Comparison of ENCODE assay signal across 28 cellular contexts in the genomic region with DNA sequence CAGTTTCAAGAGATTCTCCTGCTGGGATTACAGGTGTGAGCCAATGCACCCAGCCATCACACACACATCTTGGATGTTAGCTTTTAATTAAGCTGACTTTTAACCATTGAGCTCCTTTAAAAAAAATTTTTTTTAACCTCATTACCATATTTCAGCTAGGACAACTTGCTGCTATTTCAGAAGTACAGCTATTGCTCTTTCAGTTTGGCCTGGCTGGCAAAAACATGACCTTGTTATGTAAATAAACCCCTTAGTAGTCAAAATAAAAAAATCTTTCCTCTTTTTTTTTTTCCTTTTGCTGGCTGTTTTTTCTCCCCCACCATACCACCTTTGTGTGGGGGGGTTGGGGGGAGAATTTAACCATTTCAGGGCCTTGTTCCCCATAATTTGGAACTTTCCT.
"Had no signal": no experiment of that assay in that cellular context is flagged by ENCODE, and none has a peak within 500 bp of the region (broad histone marks: within the 10 kb centered on the region; RNA-seq: fewer than 3 reads in every experiment).

No MANE protein-coding gene starts in this region.

- H3K4me3 ChIP-seq: neural progenitor cell, ovary, psoas muscle, skin epidermis, smooth muscle cell, spleen, suprapubic skin, testis, tibial artery, transverse colon, upper lobe of right lung, uterus had no signal

- H3K79me2 ChIP-seq: parathyroid adenoma had no signal

- H3K36me3 ChIP-seq: neural progenitor cell, ovary, spleen, suprapubic skin, tibial artery, transverse colon, upper lobe of right lung, uterus had no signal

- H3K9ac ChIP-seq: neural progenitor cell, parathyroid adenoma had no signal

- H3K27ac ChIP-seq: neural progenitor cell, ovary, parathyroid adenoma, psoas muscle, skin epidermis, spleen, suprapubic skin, testis, tibial artery, transverse colon, upper lobe of right lung, uterus had no signal

- H2AFZ ChIP-seq: neural progenitor cell, parathyroid adenoma had no signal

- DNase-seq: natural killer cell; occipital lobe; ovary; posterior cingulate gyrus; psoas muscle; right cardiac atrium; spleen; stimulated activated CD4-positive, alpha-beta T cell treated with anti-CD3 and anti-CD28 coated beads, Interleukin-12 subunit alpha, Interleukin-12 subunit beta, amount 100 ng/mL, for 4 hours; stimulated activated CD4-positive, alpha-beta T cell treated with anti-CD3 and anti-CD28 coated beads, Interleukin-1b, Interleukin-23, amount 100 ng/mL, for 48 hours; stimulated activated CD4-positive, alpha-beta T cell treated with anti-CD3 and anti-CD28 coated beads, Interleukin-4, amount 100 ng/mL, for 1 hour; stimulated activated CD4-positive, alpha-beta T cell treated with anti-CD3 and anti-CD28 coated beads, Interleukin-4, amount 100 ng/mL, for 4 hours; stimulated activated CD8-positive, alpha-beta memory T cell treated with anti-CD3 and anti-CD28 coated beads, Interleukin-4, amount 100 ng/mL, for 48 hours; stimulated activated naive CD4-positive, alpha-beta T cell; stimulated activated naive CD8-positive, alpha-beta T cell treated with anti-CD3 and anti-CD28 coated beads, Interleukin-15, amount 100 ng/mL, for 72 hours; stimulated activated naive CD8-positive, alpha-beta T cell treated with anti-CD3 and anti-CD28 coated beads, Interleukin-15, Interleukin-2, amounts not matched to agents 100 U/mL and 50 U/mL, for 24 hours; substantia nigra; testis; tibial artery; transverse colon; upper lobe of right lung; uterus had no signal

- H3K27me3 ChIP-seq: neural progenitor cell, ovary, spleen, suprapubic skin, testis, tibial artery, transverse colon, upper lobe of right lung, uterus had no signal

- H3K4me2 ChIP-seq: neural progenitor cell, smooth muscle cell had no signal

- H3K4me1 ChIP-seq: neural progenitor cell, parathyroid adenoma, psoas muscle, spleen, suprapubic skin, testis, tibial artery, transverse colon, upper lobe of right lung, uterus had no signal

- H3K9me3 ChIP-seq: ovary, testis, transverse colon, upper lobe of right lung, uterus had no signal

- ATAC-seq: natural killer cell; psoas muscle; right cardiac atrium; sciatic nerve; stimulated activated memory B cell treated with anti-CD40 and anti-IgM and Interleukin-4, amounts not matched to agents 10 μg/mL and 1 μg/mL and 100 μg/mL, for 72 hours; stimulated activated naive CD8-positive, alpha-beta T cell treated with anti-CD3 and anti-CD28 coated beads, Interleukin-15, amount 100 ng/mL, for 72 hours; stimulated activated naive CD8-positive, alpha-beta T cell treated with anti-CD3 and anti-CD28 coated beads, Interleukin-15, Interleukin-2, amounts not matched to agents 100 U/mL and 50 U/mL, for 24 hours; upper lobe of right lung had no signal
